8 cellular contexts compared by ENCODE assay signal in genomic region chr7:73885975-73886798, GRCh38. TPM values are rescaled to one million over a fixed set of nuclear protein-coding genes. Genes with fewer than 3 reads are reported as not detected.
DNase-seq lines count a peak whose midpoint lies in the region; ATAC-seq and TF ChIP-seq lines count a peak whose summit lies in the region.

No MANE protein-coding gene starts in this region.

- H3K79me2 ChIP-seq in smooth muscle cell (ENCODE audit: low read depth) = no peaks in the 10 kb centered on the region

- H3F3A ChIP-seq in smooth muscle cell (ENCODE audit: low read depth) = no peaks in the 10 kb centered on the region

- peak; percentile 68 for DNase-seq in choroid plexus epithelial cell (ENCODE audit: low read depth)
- peak in 1 of 2 donors; percentile 78 for DNase-seq in left lung
- no peak for DNase-seq in smooth muscle cell (lab: John Stamatoyannopoulos, UW; ENCODE audit: unreplicated experiment)
- no peak for DNase-seq in HT-29 (ENCODE audit: low spot score)
- no peak for DNase-seq in NK-92 (lab: John Stamatoyannopoulos, UW; ENCODE audit: unreplicated experiment)
- DNase-seq in NCI-H345 treated with DMSO at 0.1 percent for 48 hours (lab: John Stamatoyannopoulos, UW; ENCODE audit: unreplicated experiment) = no peak

- peak; percentile 57 for ATAC-seq in left lung
- ATAC-seq in HG02970 (IDR thresholded peaks at IDR 0.05; ENCODE audit: low FRiP score, unreplicated experiment) = no peak

- H3K4me3 ChIP-seq in HEK293 (ENCODE audit: low read depth, low read length) (no peak overlapping the region), choroid plexus epithelial cell (ENCODE audit: low read depth, low read length) (peak overlapping the region; percentile 20), left lung (no peak overlapping the region), smooth muscle cell (no peak overlapping the region)

- H3K36me3 ChIP-seq in HEK293 (ENCODE audit: control insufficient read depth in 2 of 2, insufficient read depth in 1 of 2, low read length in 2 of 2) (no peaks in the 10 kb centered on the region), left lung (no peaks in the 10 kb centered on the region), smooth muscle cell (ENCODE audit: low read depth) (no peaks in the 10 kb centered on the region)

- TF ChIP-seq CTCF in HEK293 (tag by site-specific recombination; IDR thresholded peaks at IDR 0.05) (no peak), choroid plexus epithelial cell (conservative IDR thresholded peaks at IDR 0.05; ENCODE audit: low read depth, low read length) (no peak), left lung (IDR thresholded peaks at IDR 0.05) (no peak), smooth muscle cell (IDR thresholded peaks at IDR 0.05; ENCODE audit: borderline replicate concordance, insufficient read depth, poor library complexity, severe bottlenecking) (no peak)

- H3K27ac ChIP-seq in HEK293 (ENCODE audit: extremely low read depth, low read depth, low read length) = no peak overlapping the region
- H3K27ac ChIP-seq in left lung = peak overlapping the region; percentile 51 to 69
- H3K27ac ChIP-seq in smooth muscle cell (ENCODE audit: low read depth) = no peak overlapping the region

- H3K9ac ChIP-seq in smooth muscle cell (ENCODE audit: low read depth) = no peak overlapping the region

- H4K20me1 ChIP-seq in smooth muscle cell (ENCODE audit: low read depth) = no peaks in the 10 kb centered on the region

- H3K4me2 ChIP-seq in smooth muscle cell = peak overlapping the region; percentile 72

- H3K4me1 ChIP-seq in HEK293 (ENCODE audit: control insufficient read depth, insufficient read depth, low read length) (no peaks in the 10 kb centered on the region), left lung (peaks cover 6 to 18% of the 10 kb centered on the region in 2 donors), smooth muscle cell (ENCODE audit: low read depth) (peaks cover 7% of the 10 kb centered on the region)

- CTCF ChIA-PET in HEK293 (lab: Yijun Ruan, JAX) = interaction anchor here (1.5 kb wide), 1 partner anchor 141 kb away, joined by 5 read pairs; no protein-coding TSS in a partner anchor

- WGBS in smooth muscle cell (ENCODE audit: low lambda C conversion rate) = 21% methylated on average over 22 of the region's 25 CpGs

- intact Hi-C loops in left lung (cut with DNase I) = no loop called here

- no peak overlapping the region for H2AFZ ChIP-seq in smooth muscle cell (ENCODE audit: low read depth)

- POLR2A ChIA-PET in HEK293 (lab: Yijun Ruan, JAX) = interaction anchor here (0.6 kb wide), 1 partner anchor 467 kb away, joined by 3 read pairs; no protein-coding TSS in a partner anchor

- H3K9me3 ChIP-seq in HEK293 (ENCODE audit: control insufficient read depth, insufficient read depth, low read depth, low read length) (no peaks in the 10 kb centered on the region), left lung (no peaks in the 10 kb centered on the region), smooth muscle cell (replicated peaks; ENCODE audit: low read depth) (no peaks in the 10 kb centered on the region)

- H3K27me3 ChIP-seq in left lung = peaks cover 0 to 20% of the 10 kb centered on the region in 2 donors
- peaks cover 32% of the 10 kb centered on the region for H3K27me3 ChIP-seq in smooth muscle cell (ENCODE audit: low read depth)

TF ChIP-seq in HEK293, 187 proteins besides CTCF, POLR2A, EP300 and RAD21:
- TF ChIP-seq ZNF626 (tag by site-specific recombination; IDR thresholded peaks at IDR 0.05) (no peak), ZFHX2 (tag by site-specific recombination; conservative IDR thresholded peaks at IDR 0.05) (no peak), ZNF776 (tag by site-specific recombination; IDR thresholded peaks at IDR 0.05; ENCODE audit: borderline replicate concordance) (no peak), ZNF677 (tag by site-specific recombination; IDR thresholded peaks at IDR 0.05) (0 out of 2 replicates have a peak, but pooled peaks have one; percentile 53), TCF7L2 (IDR thresholded peaks at IDR 0.05; ENCODE audit: borderline replicate concordance, low read depth, low read length) (no peak)
- TF ChIP-seq, protein P1, sequence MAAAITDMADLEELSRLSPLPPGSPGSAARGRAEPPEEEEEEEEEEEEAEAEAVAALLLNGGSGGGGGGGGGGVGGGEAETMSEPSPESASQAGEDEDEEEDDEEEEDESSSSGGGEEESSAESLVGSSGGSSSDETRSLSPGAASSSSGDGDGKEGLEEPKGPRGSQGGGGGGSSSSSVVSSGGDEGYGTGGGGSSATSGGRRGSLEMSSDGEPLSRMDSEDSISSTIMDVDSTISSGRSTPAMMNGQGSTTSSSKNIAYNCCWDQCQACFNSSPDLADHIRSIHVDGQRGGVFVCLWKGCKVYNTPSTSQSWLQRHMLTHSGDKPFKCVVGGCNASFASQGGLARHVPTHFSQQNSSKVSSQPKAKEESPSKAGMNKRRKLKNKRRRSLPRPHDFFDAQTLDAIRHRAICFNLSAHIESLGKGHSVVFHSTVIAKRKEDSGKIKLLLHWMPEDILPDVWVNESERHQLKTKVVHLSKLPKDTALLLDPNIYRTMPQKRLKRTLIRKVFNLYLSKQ (tag by site-specific recombination; IDR thresholded peaks at IDR 0.05; ENCODE audit: borderline replicate concordance) = no peak
- TF ChIP-seq, protein P2, sequence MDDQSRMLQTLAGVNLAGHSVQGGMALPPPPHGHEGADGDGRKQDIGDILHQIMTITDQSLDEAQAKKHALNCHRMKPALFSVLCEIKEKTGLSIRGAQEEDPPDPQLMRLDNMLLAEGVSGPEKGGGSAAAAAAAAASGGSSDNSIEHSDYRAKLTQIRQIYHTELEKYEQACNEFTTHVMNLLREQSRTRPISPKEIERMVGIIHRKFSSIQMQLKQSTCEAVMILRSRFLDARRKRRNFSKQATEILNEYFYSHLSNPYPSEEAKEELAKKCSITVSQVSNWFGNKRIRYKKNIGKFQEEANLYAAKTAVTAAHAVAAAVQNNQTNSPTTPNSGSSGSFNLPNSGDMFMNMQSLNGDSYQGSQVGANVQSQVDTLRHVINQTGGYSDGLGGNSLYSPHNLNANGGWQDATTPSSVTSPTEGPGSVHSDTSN (CRISPR knock-in tag; IDR thresholded peaks at IDR 0.05) = no peak

RNA-seq across cellular contexts. Expression of gene TMEM270, which starts 25.2 kb away (rescaled TPM):
- total RNA-seq in left lung (not detected), smooth muscle cell (not detected in 2 replicates)
- polyA plus RNA-seq in smooth muscle cell = not detected in 2 replicates
- total RNA-seq in HT-29 (2014; rRNA removed; shearing (Covaris generic)) = not detected in 2 replicates

RNA-seq across cellular contexts. Expression of gene METTL27, which starts 43.9 kb away (rescaled TPM):
- total RNA-seq in left lung (1 to 10 TPM; 1.5 to 2.6 TPM), smooth muscle cell (0.22 and 0.54 TPM in 2 replicates)
- polyA plus RNA-seq in smooth muscle cell = 4.1 and 4.5 TPM in 2 replicates
- 7.3 and 9.8 TPM in 2 replicates for total RNA-seq in HT-29 (2014; rRNA removed; shearing (Covaris generic))

RNA-seq across cellular contexts. Expression of gene CLDN4, which starts 55.4 kb away (rescaled TPM):
- 100 to 1,000 TPM; 108 to 219 TPM for total RNA-seq in left lung
- total RNA-seq in smooth muscle cell = 83.7 and 109 TPM in 2 replicates
- 63.5 and 429 TPM in 2 replicates for polyA plus RNA-seq in smooth muscle cell
- 1,331 and 1,483 TPM in 2 replicates for total RNA-seq in HT-29 (2014; rRNA removed; shearing (Covaris generic))

Comparison
In these comparisons a context has a peak if more than half of its experiments do, and no peak if none do; other contexts are left out.
1. H3K27ac ChIP-seq: peak in left lung (2 of 2); none in HEK293 (single experiment) and smooth muscle cell (single experiment).